Comparison of ENCODE assay signal across 8 cellular contexts in genomic region chr3:138915503-138916498, GRCh38.
A peak's percentile ranks its signal among the peaks of the same experiment; 100 is the strongest.
DNase-seq lines count a peak whose midpoint lies in the region; ATAC-seq and TF ChIP-seq lines count a peak whose summit lies in the region.

No MANE protein-coding gene starts in this region.

- peak; percentile 96 for ATAC-seq in GM21528 (IDR thresholded peaks at IDR 0.05; ENCODE audit: low FRiP score, unreplicated experiment)

- peak overlapping the region; percentile 83 for H3K4me3 ChIP-seq in mucosa of stomach (ENCODE audit: low read length)

- peak; percentile 27 for TF ChIP-seq POLR2A in erythroblast (IDR thresholded peaks at IDR 0.05; ENCODE audit: low read length)

- no peaks in the 10 kb centered on the region for H3K27me3 ChIP-seq in mucosa of stomach (ENCODE audit: control insufficient read depth, insufficient read depth, low read length)

- peaks cover 5% of the 10 kb centered on the region for H3K4me1 ChIP-seq in mucosa of stomach (ENCODE audit: control insufficient read depth, insufficient read depth, low read length)

- peak overlapping the region; percentile 94 for H3K9ac ChIP-seq in mucosa of stomach (ENCODE audit: low read length)

- DNase-seq in DMS 273 treated with DMSO at 0.1 percent for 48 hours (lab: John Stamatoyannopoulos, UW): peak; percentile 77
- peak; percentile 90 for DNase-seq in HuH-7.5 (ENCODE audit: low spot score)
- peak; percentile 96 for DNase-seq in OCI-M1 (lab: John Stamatoyannopoulos, UW)
- peak; percentile 84 for DNase-seq in activated T-cell treated with anti-CD3 and anti-CD28 coated beads, Interleukin-2, amount 50 U/mL, for 1 hour
- DNase-seq in erythroblast (lab: John Stamatoyannopoulos, UW): peak; percentile 89 to 92
- peak; percentile 91 for DNase-seq in stimulated activated CD8-positive, alpha-beta memory T cell treated with anti-CD3 and anti-CD28 coated beads, Interleukin-4, amount 100 ng/mL, for 48 hours

- H3K36me3 ChIP-seq in mucosa of stomach (ENCODE audit: control insufficient read depth, insufficient read depth, low read length): no peaks in the 10 kb centered on the region

- H3K9me3 ChIP-seq in mucosa of stomach (ENCODE audit: control insufficient read depth, low read length): no peaks in the 10 kb centered on the region

Comparison
In these comparisons a context has a peak if more than half of its experiments do, and no peak if none do; other contexts are left out.
1. Peak in every context shown above with its lines: DNase-seq, ATAC-seq and H3K4me3 ChIP-seq.